1 cellular context compared by ENCODE assay signal in genomic region chr11:102453286-102453797, GRCh38.
TF ChIP-seq lines count a peak whose summit lies in the region.

No MANE protein-coding gene starts in this region.

TF ChIP-seq in HepG2, 621 proteins besides CTCF, POLR2A, EP300 and RAD21 (continued from another document):
- TF ChIP-seq ZNF740 (CRISPR knock-in tag; IDR thresholded peaks at IDR 0.05) (no peak), ZBTB46 (CRISPR knock-in tag; IDR thresholded peaks at IDR 0.05; ENCODE audit: borderline replicate concordance) (no peak), ZNF432 (CRISPR knock-in tag; IDR thresholded peaks at IDR 0.05; ENCODE audit: borderline replicate concordance) (no peak), NONO (IDR thresholded peaks at IDR 0.05) (no peak), NONO (CRISPR knock-in tag; conservative IDR thresholded peaks at IDR 0.05) (0 out of 2 replicates have a peak, but pooled peaks have one; percentile 12), ZNF792 (CRISPR knock-in tag; IDR thresholded peaks at IDR 0.05) (no peak), GATA4 (IDR thresholded peaks at IDR 0.05; ENCODE audit: borderline replicate concordance, low read depth) (peak; percentile 23; the same call in 1 of the 2 replicates), U2AF1 (optimal IDR thresholded peaks at IDR 0.05; ENCODE audit: low read depth, low read length) (peak; percentile 6), TRAFD1 (CRISPR knock-in tag; IDR thresholded peaks at IDR 0.05; ENCODE audit: borderline replicate concordance) (0 out of 2 replicates have a peak, but pooled peaks have one; percentile 10), EED (CRISPR knock-in tag; IDR thresholded peaks at IDR 0.05) (no peak), ZBED4 (CRISPR knock-in tag; IDR thresholded peaks at IDR 0.05; ENCODE audit: borderline replicate concordance) (no peak), STAT6 (CRISPR knock-in tag; IDR thresholded peaks at IDR 0.05; ENCODE audit: borderline replicate concordance) (0 out of 2 replicates have a peak, but pooled peaks have one; percentile 19), ZBTB21 (CRISPR knock-in tag; IDR thresholded peaks at IDR 0.05) (no peak), POLR2G (IDR thresholded peaks at IDR 0.05; ENCODE audit: low read depth, low read length) (no peak), ESRRA (CRISPR knock-in tag; IDR thresholded peaks at IDR 0.05; ENCODE audit: low read depth) (no peak), REST (IDR thresholded peaks at IDR 0.05; ENCODE audit: borderline replicate concordance in 1 of 2, low read depth in 1 of 2, low read length in 2 of 2) (no peak), ZNF124 (CRISPR knock-in tag; IDR thresholded peaks at IDR 0.05) (0 out of 2 replicates have a peak, but pooled peaks have one; percentile 3), ZNF704 (CRISPR knock-in tag; IDR thresholded peaks at IDR 0.05; ENCODE audit: borderline replicate concordance) (no peak), ZNF766 (CRISPR knock-in tag; IDR thresholded peaks at IDR 0.05; ENCODE audit: borderline replicate concordance) (no peak), ZNF614 (CRISPR knock-in tag; IDR thresholded peaks at IDR 0.05; ENCODE audit: borderline replicate concordance) (no peak), HMGA1 (CRISPR knock-in tag; conservative IDR thresholded peaks at IDR 0.05) (no peak), ZMYM4 (CRISPR knock-in tag; IDR thresholded peaks at IDR 0.05) (no peak), ZNF276 (CRISPR knock-in tag; IDR thresholded peaks at IDR 0.05; ENCODE audit: low read depth) (no peak)
